ENCODE assay signal across 32 cellular contexts in genomic region chr16:85544668-85545067, GRCh38.
"Had no signal": no experiment of that assay in that cellular context is flagged by ENCODE, and none has a peak within 500 bp of the region (broad histone marks: within the 10 kb centered on the region; RNA-seq: fewer than 3 reads in every experiment).

No MANE protein-coding gene starts in this region.

- H3K27ac ChIP-seq: foreskin keratinocyte, left lung, ovary, prostate gland, sigmoid colon, thoracic aorta, vagina had no signal

- H3K36me3 ChIP-seq: breast epithelium, heart right ventricle, left lung, neutrophil, ovary, prostate gland, thoracic aorta, vagina had no signal

- H3K9me3 Mint-ChIP-seq: activated CD4-positive, alpha-beta T cell treated with anti-CD3 and anti-CD28 coated beads, Interleukin-2, amount 10 ng/mL, durations not matched to agents 24 days and 14 days; activated naive CD4-positive, alpha-beta T cell treated with anti-CD3 and anti-CD28 coated beads, Interleukin-2, amount 50 U/mL, for 24 hours; activated naive CD8-positive, alpha-beta T cell treated with anti-CD3 and anti-CD28 coated beads, Interleukin-2, amount 50 U/mL, for 24 hours; activated T-helper 17 cell treated with anti-CD3 and anti-CD28 coated beads, Interleukin-2, amount 50 U/mL, for 72 hours; natural killer cell treated with Interleukin-12 subunit alpha and Interleukin-12 subunit beta and Interleukin-15 and Interleukin-18, amount 100 ng/mL, for 72 hours; stimulated activated naive CD8-positive, alpha-beta T cell treated with anti-CD3 and anti-CD28 coated beads, Interleukin-15, Interleukin-2, amounts not matched to agents 100 ng/mL and 50 ng/mL, for 24 hours; type B pancreatic cell had no signal

- H3K4me1 ChIP-seq: breast epithelium, foreskin keratinocyte had no signal

- H3K4me3 Mint-ChIP-seq: activated CD4-positive, alpha-beta memory T cell treated with anti-CD3 and anti-CD28 coated beads for 36 hours; activated CD4-positive, alpha-beta T cell treated with anti-CD3 and anti-CD28 coated beads, Interleukin-2, amount 10 ng/mL, durations not matched to agents 24 days and 14 days; activated naive CD4-positive, alpha-beta T cell treated with anti-CD3 and anti-CD28 coated beads, Interleukin-2, amount 50 U/mL, for 24 hours; activated naive CD8-positive, alpha-beta T cell treated with anti-CD3 and anti-CD28 coated beads, Interleukin-2, amount 50 U/mL, for 24 hours; activated T-cell treated with anti-CD3 and anti-CD28 coated beads, Interleukin-2, amount 50 U/mL, for 4 hours; activated T-helper 17 cell treated with anti-CD3 and anti-CD28 coated beads, Interleukin-2, amount 50 U/mL, for 72 hours; natural killer cell treated with Interleukin-12 subunit alpha and Interleukin-12 subunit beta and Interleukin-15 and Interleukin-18, amount 100 ng/mL, for 72 hours; stimulated activated effector memory CD8-positive, alpha-beta T cell treated with anti-CD3 and anti-CD28 coated beads, Interleukin-12 subunit alpha, Interleukin-12 subunit beta, amount 100 ng/mL, for 72 hours; stimulated activated naive CD8-positive, alpha-beta T cell treated with anti-CD3 and anti-CD28 coated beads, Interleukin-15, Interleukin-2, amounts not matched to agents 100 ng/mL and 50 ng/mL, for 24 hours; T-helper 17 cell; type B pancreatic cell had no signal

- H3K27me3 Mint-ChIP-seq: activated CD4-positive, alpha-beta memory T cell treated with anti-CD3 and anti-CD28 coated beads for 36 hours; activated CD4-positive, alpha-beta T cell treated with anti-CD3 and anti-CD28 coated beads, Interleukin-2, amount 10 ng/mL, durations not matched to agents 24 days and 14 days; activated naive CD4-positive, alpha-beta T cell treated with anti-CD3 and anti-CD28 coated beads, Interleukin-2, amount 50 U/mL, for 24 hours; activated naive CD8-positive, alpha-beta T cell treated with anti-CD3 and anti-CD28 coated beads, Interleukin-2, amount 50 U/mL, for 24 hours; activated T-helper 17 cell treated with anti-CD3 and anti-CD28 coated beads, Interleukin-2, amount 50 U/mL, for 72 hours; natural killer cell treated with Interleukin-12 subunit alpha and Interleukin-12 subunit beta and Interleukin-15 and Interleukin-18, amount 100 ng/mL, for 72 hours; stimulated activated naive CD8-positive, alpha-beta T cell treated with anti-CD3 and anti-CD28 coated beads, Interleukin-15, Interleukin-2, amounts not matched to agents 100 ng/mL and 50 ng/mL, for 24 hours; T-helper 17 cell; type B pancreatic cell had no signal

- H3K9me3 ChIP-seq: neutrophil, prostate gland, sigmoid colon, vagina had no signal

- H3K4me3 ChIP-seq: breast epithelium, heart right ventricle, left lung, lung, mucosa of descending colon, ovary, prostate gland, sigmoid colon, thoracic aorta, vagina had no signal

- H3K36me3 Mint-ChIP-seq: activated CD4-positive, alpha-beta memory T cell treated with anti-CD3 and anti-CD28 coated beads for 36 hours; activated naive CD4-positive, alpha-beta T cell treated with anti-CD3 and anti-CD28 coated beads, Interleukin-2, amount 50 U/mL, for 24 hours; natural killer cell treated with Interleukin-12 subunit alpha and Interleukin-12 subunit beta and Interleukin-15 and Interleukin-18, amount 100 ng/mL, for 72 hours; stimulated activated effector memory CD8-positive, alpha-beta T cell treated with anti-CD3 and anti-CD28 coated beads, Interleukin-12 subunit alpha, Interleukin-12 subunit beta, amount 100 ng/mL, for 72 hours; type B pancreatic cell had no signal

- H3K4me1 Mint-ChIP-seq: activated CD4-positive, alpha-beta T cell treated with anti-CD3 and anti-CD28 coated beads, Interleukin-2, amount 10 ng/mL, durations not matched to agents 24 days and 14 days; activated naive CD4-positive, alpha-beta T cell treated with anti-CD3 and anti-CD28 coated beads, Interleukin-2, amount 50 U/mL, for 24 hours; activated T-helper 17 cell treated with anti-CD3 and anti-CD28 coated beads, Interleukin-2, amount 50 U/mL, for 72 hours had no signal

- H3K27me3 ChIP-seq: breast epithelium, heart right ventricle, left lung, neutrophil, ovary, sigmoid colon, vagina had no signal

- DNase-seq: activated CD4-positive, alpha-beta memory T cell treated with anti-CD3 and anti-CD28 coated beads for 36 hours; activated CD4-positive, alpha-beta T cell treated with anti-CD3 and anti-CD28 coated beads, Interleukin-2, amount 10 ng/mL, durations not matched to agents 24 days and 14 days; activated CD4-positive, CD25-positive, alpha-beta regulatory T cell treated with anti-CD3 and anti-CD28 coated beads, Interleukin-2, amount 50 U/mL, for 72 hours; activated CD8-positive, alpha-beta memory T cell treated with anti-CD3 and anti-CD28 coated beads, Interleukin-2, amount 50 U/mL, for 48 hours; activated naive CD8-positive, alpha-beta T cell treated with anti-CD3 and anti-CD28 coated beads, Interleukin-2, amount 50 U/mL, for 24 hours; activated T-cell treated with anti-CD3 and anti-CD28 coated beads, Interleukin-2, amount 50 U/mL, for 4 hours; amygdala; central memory CD4-positive, alpha-beta T cell; foreskin keratinocyte; heart right ventricle; mucosa of descending colon; ovary; retina; sigmoid colon; small intestine; stimulated activated CD4-positive, alpha-beta T cell treated with anti-CD3 and anti-CD28 coated beads, Interleukin-4, amount 100 ng/mL, for 24 hours; T-helper 17 cell; T1000 had no signal

- ATAC-seq: activated naive CD8-positive, alpha-beta T cell treated with anti-CD3 and anti-CD28 coated beads, Interleukin-2, amount 50 U/mL, for 24 hours; activated T-cell treated with anti-CD3 and anti-CD28 coated beads, Interleukin-2, amount 50 U/mL, for 4 hours; activated T-helper 17 cell treated with anti-CD3 and anti-CD28 coated beads, Interleukin-2, amount 50 U/mL, for 72 hours; esophagus mucosa; foreskin keratinocyte; heart right ventricle; left lung; mucosa of descending colon; natural killer cell treated with Interleukin-12 subunit alpha and Interleukin-12 subunit beta and Interleukin-15 and Interleukin-18, amount 100 ng/mL, for 72 hours; stimulated activated effector memory CD8-positive, alpha-beta T cell treated with anti-CD3 and anti-CD28 coated beads, Interleukin-12 subunit alpha, Interleukin-12 subunit beta, amount 100 ng/mL, for 72 hours; T-helper 17 cell had no signal

- H3K27ac Mint-ChIP-seq: activated CD4-positive, alpha-beta memory T cell treated with anti-CD3 and anti-CD28 coated beads for 36 hours; activated CD4-positive, alpha-beta T cell treated with anti-CD3 and anti-CD28 coated beads, Interleukin-2, amount 10 ng/mL, durations not matched to agents 24 days and 14 days; activated naive CD4-positive, alpha-beta T cell treated with anti-CD3 and anti-CD28 coated beads, Interleukin-2, amount 50 U/mL, for 24 hours; activated naive CD8-positive, alpha-beta T cell treated with anti-CD3 and anti-CD28 coated beads, Interleukin-2, amount 50 U/mL, for 24 hours; activated T-helper 17 cell treated with anti-CD3 and anti-CD28 coated beads, Interleukin-2, amount 50 U/mL, for 72 hours; natural killer cell treated with Interleukin-12 subunit alpha and Interleukin-12 subunit beta and Interleukin-15 and Interleukin-18, amount 100 ng/mL, for 72 hours; stimulated activated effector memory CD8-positive, alpha-beta T cell treated with anti-CD3 and anti-CD28 coated beads, Interleukin-12 subunit alpha, Interleukin-12 subunit beta, amount 100 ng/mL, for 72 hours; stimulated activated naive CD8-positive, alpha-beta T cell treated with anti-CD3 and anti-CD28 coated beads, Interleukin-15, Interleukin-2, amounts not matched to agents 100 ng/mL and 50 ng/mL, for 24 hours; T-helper 17 cell; type B pancreatic cell had no signal
